1 cellular context compared by ENCODE assay signal in the genomic region with DNA sequence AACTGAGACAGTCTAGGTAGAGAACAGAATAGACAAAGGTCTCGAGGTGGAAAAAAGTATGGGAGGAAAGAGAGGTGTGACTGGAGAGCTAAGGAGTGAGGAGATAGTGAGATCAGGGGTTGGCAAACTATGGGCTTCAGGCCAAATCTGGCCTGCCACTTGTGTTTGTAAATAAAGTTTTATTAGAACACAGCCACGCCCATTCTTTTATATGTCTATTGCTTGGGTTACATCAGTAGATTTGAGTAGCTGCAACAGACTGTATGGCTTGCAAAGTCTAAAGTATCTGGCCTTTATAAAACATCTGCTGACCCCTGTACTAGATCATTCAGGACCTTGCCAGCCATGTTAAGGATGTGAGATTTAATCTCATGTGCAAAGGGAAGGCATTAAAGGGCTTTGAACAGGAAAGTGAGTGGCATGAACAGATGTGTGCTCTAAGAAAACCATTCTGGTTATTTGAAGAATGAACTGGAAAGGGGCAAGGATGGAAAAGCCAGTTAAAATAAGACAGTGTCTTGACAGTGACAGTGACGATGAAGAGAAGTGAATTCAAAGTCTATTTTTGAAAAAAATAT.
A peak's percentile ranks its signal among the peaks of the same experiment; 100 is the strongest.
TF ChIP-seq lines count a peak whose summit lies in the region.

No MANE protein-coding gene starts in this region.

TF ChIP-seq in K562, 482 proteins besides CTCF, POLR2A, EP300 and RAD21 (continued from another document):
- TF ChIP-seq, protein P1, sequence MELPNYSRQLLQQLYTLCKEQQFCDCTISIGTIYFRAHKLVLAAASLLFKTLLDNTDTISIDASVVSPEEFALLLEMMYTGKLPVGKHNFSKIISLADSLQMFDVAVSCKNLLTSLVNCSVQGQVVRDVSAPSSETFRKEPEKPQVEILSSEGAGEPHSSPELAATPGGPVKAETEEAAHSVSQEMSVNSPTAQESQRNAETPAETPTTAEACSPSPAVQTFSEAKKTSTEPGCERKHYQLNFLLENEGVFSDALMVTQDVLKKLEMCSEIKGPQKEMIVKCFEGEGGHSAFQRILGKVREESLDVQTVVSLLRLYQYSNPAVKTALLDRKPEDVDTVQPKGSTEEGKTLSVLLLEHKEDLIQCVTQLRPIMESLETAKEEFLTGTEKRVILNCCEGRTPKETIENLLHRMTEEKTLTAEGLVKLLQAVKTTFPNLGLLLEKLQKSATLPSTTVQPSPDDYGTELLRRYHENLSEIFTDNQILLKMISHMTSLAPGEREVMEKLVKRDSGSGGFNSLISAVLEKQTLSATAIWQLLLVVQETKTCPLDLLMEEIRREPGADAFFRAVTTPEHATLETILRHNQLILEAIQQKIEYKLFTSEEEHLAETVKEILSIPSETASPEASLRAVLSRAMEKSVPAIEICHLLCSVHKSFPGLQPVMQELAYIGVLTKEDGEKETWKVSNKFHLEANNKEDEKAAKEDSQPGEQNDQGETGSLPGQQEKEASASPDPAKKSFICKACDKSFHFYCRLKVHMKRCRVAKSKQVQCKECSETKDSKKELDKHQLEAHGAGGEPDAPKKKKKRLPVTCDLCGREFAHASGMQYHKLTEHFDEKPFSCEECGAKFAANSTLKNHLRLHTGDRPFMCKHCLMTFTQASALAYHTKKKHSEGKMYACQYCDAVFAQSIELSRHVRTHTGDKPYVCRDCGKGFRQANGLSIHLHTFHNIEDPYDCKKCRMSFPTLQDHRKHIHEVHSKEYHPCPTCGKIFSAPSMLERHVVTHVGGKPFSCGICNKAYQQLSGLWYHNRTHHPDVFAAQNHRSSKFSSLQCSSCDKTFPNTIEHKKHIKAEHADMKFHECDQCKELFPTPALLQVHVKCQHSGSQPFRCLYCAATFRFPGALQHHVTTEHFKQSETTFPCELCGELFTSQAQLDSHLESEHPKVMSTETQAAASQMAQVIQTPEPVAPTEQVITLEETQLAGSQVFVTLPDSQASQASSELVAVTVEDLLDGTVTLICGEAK (IDR thresholded peaks at IDR 0.05), result peak; percentile 77
- TF ChIP-seq, protein P1 (CRISPR knock-in tag; IDR thresholded peaks at IDR 0.05), result peak; percentile 25; the same call in 1 of the 2 replicates
- no peak for TF ChIP-seq SMAD3 (CRISPR knock-in tag; conservative IDR thresholded peaks at IDR 0.05)
- TF ChIP-seq, protein P2, sequence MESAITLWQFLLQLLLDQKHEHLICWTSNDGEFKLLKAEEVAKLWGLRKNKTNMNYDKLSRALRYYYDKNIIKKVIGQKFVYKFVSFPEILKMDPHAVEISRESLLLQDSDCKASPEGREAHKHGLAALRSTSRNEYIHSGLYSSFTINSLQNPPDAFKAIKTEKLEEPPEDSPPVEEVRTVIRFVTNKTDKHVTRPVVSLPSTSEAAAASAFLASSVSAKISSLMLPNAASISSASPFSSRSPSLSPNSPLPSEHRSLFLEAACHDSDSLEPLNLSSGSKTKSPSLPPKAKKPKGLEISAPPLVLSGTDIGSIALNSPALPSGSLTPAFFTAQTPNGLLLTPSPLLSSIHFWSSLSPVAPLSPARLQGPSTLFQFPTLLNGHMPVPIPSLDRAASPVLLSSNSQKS (CRISPR knock-in tag; IDR thresholded peaks at IDR 0.05), result no peak
- no peak for TF ChIP-seq ZNF764 (CRISPR knock-in tag; IDR thresholded peaks at IDR 0.05; ENCODE audit: low read depth)
